ENCODE assay signal across 25 cellular contexts in the genomic region with DNA sequence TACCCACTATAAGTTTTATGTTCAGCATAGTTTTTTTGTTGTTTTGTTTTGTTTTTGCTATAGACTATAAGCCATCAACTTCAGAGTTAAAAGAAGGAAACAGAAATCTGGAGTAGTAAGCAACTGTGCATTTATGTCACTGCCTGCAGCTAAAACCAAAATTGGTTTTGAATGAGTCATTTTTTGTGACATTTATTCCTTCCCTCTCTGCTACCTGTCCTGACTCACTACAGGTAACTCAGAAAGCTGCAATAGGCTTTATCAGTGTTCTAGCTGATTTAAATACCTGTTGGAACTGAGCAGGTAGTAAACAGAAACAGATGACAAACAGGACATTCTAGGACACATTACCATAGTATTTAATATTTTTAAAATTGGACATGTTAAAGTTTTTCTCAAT.
"Had no signal": no experiment of that assay in that cellular context is flagged by ENCODE, and none has a peak within 500 bp of the region (broad histone marks: within the 10 kb centered on the region; RNA-seq: fewer than 3 reads in every experiment).

No MANE protein-coding gene starts in this region.

- H3K27ac ChIP-seq: ascending aorta, gastrocnemius medialis, pancreas, psoas muscle, right atrium auricular region, thoracic aorta had no signal

- ATAC-seq: gastrocnemius medialis; left ventricle myocardium superior; naive thymus-derived CD4-positive, alpha-beta T cell; pancreas; psoas muscle had no signal

- DNase-seq: activated CD4-positive, alpha-beta memory T cell treated with anti-CD3 and anti-CD28 coated beads for 36 hours; activated CD4-positive, alpha-beta T cell treated with anti-CD3 and anti-CD28 coated beads, Interleukin-2, amount 10 ng/mL, durations not matched to agents 24 days and 14 days; activated CD4-positive, CD25-positive, alpha-beta regulatory T cell treated with anti-CD3 and anti-CD28 coated beads, Interleukin-2, amount 50 U/mL, for 72 hours; activated CD8-positive, alpha-beta memory T cell treated with anti-CD3 and anti-CD28 coated beads, Interleukin-2, amount 50 U/mL, for 4 hours; activated effector memory CD4-positive, alpha-beta T cell treated with anti-CD3 and anti-CD28 coated beads, Interleukin-2, amount 50 U/mL, for 16 hours; activated naive CD4-positive, alpha-beta T cell treated with anti-CD3 and anti-CD28 coated beads, Interleukin-2, amount 10 ng/mL, durations not matched to agents 7 days and 5 days; activated naive CD8-positive, alpha-beta T cell treated with anti-CD3 and anti-CD28 coated beads, Interleukin-2, amount 10 ng/mL, durations not matched to agents 7 days and 5 days; activated T-cell treated with anti-CD3 and anti-CD28 coated beads, Interleukin-2, amount 50 U/mL, for 1 hour; central memory CD4-positive, alpha-beta T cell; endodermal cell; gastrocnemius medialis; glutamatergic neuron; left ventricle myocardium superior; midbrain; naive thymus-derived CD4-positive, alpha-beta T cell; nucleus accumbens; pancreas; psoas muscle; stimulated activated CD4-positive, alpha-beta T cell treated with anti-CD3 and anti-CD28 coated beads, Interleukin-2, amount 100 ng/mL, for 48 hours; stimulated activated naive CD4-positive, alpha-beta T cell treated with Interleukin-2 at 50 U/mL for 16 hours; SW 1271; T-helper 9 cell had no signal
